In the genomic region with DNA sequence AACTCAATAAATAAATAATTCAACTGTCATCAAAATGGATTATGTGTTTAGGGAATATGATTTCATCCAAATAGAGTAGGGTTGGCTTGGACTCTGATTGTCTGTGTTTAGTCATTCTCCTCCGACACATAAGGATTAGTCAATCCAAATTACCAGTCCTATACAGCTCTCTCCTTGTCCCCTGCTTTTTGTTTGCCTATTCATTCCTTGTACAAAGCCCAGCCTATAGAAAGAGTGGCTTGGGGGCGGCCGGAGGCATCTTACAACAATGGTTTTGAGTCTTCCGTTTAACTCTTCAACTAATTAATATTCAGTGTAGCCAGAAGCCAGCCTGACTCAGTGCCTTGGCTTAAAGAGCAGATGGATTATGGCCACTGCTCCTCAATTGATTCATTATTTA, we compare ENCODE assay signal across 22 cellular contexts.
DNase-seq lines count a peak whose midpoint lies in the region; ATAC-seq and TF ChIP-seq lines count a peak whose summit lies in the region.
"Had no signal": no experiment of that assay in that cellular context is flagged by ENCODE, and none has a peak within 500 bp of the region (broad histone marks: within the 10 kb centered on the region; RNA-seq: fewer than 3 reads in every experiment).

No MANE protein-coding gene starts in this region.

- H3K9me3 Mint-ChIP-seq in activated naive CD8-positive, alpha-beta T cell treated with anti-CD3 and anti-CD28 coated beads for 36 hours = no peaks in the 10 kb centered on the region
- H3K9me3 Mint-ChIP-seq: CD8-positive, alpha-beta T cell had no signal

- H3K36me3 Mint-ChIP-seq in activated naive CD8-positive, alpha-beta T cell treated with anti-CD3 and anti-CD28 coated beads for 36 hours = no peaks in the 10 kb centered on the region
- H3K36me3 Mint-ChIP-seq: CD8-positive, alpha-beta T cell had no signal

- H3K27ac Mint-ChIP-seq in activated naive CD8-positive, alpha-beta T cell treated with anti-CD3 and anti-CD28 coated beads for 36 hours = no peak overlapping the region
- H3K27ac Mint-ChIP-seq: CD8-positive, alpha-beta T cell had no signal

- in situ Hi-C loops in GM13976 (cut with MboI; ENCODE audit: low sequenced_read_pairs, unreplicated experiment) = no loop called here

- TF ChIP-seq CTCF in GM13976 (IDR thresholded peaks at IDR 0.05; ENCODE audit: borderline replicate concordance, control extremely low read depth, extremely low read depth, insufficient read depth, missing control alignments) = no peak

- no peak for ATAC-seq in HG03135 (IDR thresholded peaks at IDR 0.05; ENCODE audit: unreplicated experiment)
- ATAC-seq: CD8-positive, alpha-beta T cell had no signal

- DNase-seq in ELF-1 (ENCODE audit: low read depth, low spot score) (peak; percentile 49), NCI-H69 (lab: John Stamatoyannopoulos, UW) (peak; percentile 48), ecto neural progenitor cell (ENCODE audit: low spot score) (peak; percentile 46), iPS-NIHi11 (ENCODE audit: low spot score) (peak; percentile 22), DMS153 (lab: John Stamatoyannopoulos, UW) (no peak), GM13976 (ENCODE audit: low spot score) (no peak)
- DNase-seq in activated naive CD8-positive, alpha-beta T cell treated with anti-CD3 and anti-CD28 coated beads for 36 hours = no peak
- DNase-seq: AML-193; C1 segment of cervical spinal cord; CD8-positive, alpha-beta T cell; DMS53; H7; IMR-90; MV-4-11; NCI-H1105 treated with DMSO at 0.1 percent for 48 hours; NCI-H187; NCI-H446; NCI-H526; PC-9; SIG-M5; SK-N-SH had no signal

- H3K27me3 Mint-ChIP-seq in activated naive CD8-positive, alpha-beta T cell treated with anti-CD3 and anti-CD28 coated beads for 36 hours = no peaks in the 10 kb centered on the region

- no peaks in the 10 kb centered on the region for H3K4me1 Mint-ChIP-seq in activated naive CD8-positive, alpha-beta T cell treated with anti-CD3 and anti-CD28 coated beads for 36 hours

- H3K4me3 Mint-ChIP-seq in activated naive CD8-positive, alpha-beta T cell treated with anti-CD3 and anti-CD28 coated beads for 36 hours = no peak overlapping the region
- H3K4me3 Mint-ChIP-seq: CD8-positive, alpha-beta T cell had no signal

Comparison
In these comparisons a context has a peak if more than half of its experiments do, and no peak if none do; other contexts are left out.
1. DNase-seq: peak in ELF-1 (single experiment), NCI-H69 (single experiment), ecto neural progenitor cell (single experiment) and iPS-NIHi11 (single experiment); none in DMS153 (single experiment), GM13976 (single experiment) and activated naive CD8-positive, alpha-beta T cell treated with anti-CD3 and anti-CD28 coated beads for 36 hours (single experiment).